1 cellular context compared by ENCODE assay signal in genomic region chr22:23801238-23801821, GRCh38.
A peak's percentile ranks its signal among the peaks of the same experiment; 100 is the strongest.
TF ChIP-seq lines count a peak whose summit lies in the region.

No MANE protein-coding gene starts in this region.

TF ChIP-seq in GM12878, 131 proteins besides CTCF, POLR2A, EP300 and RAD21:
- no peak for TF ChIP-seq CREM (IDR thresholded peaks at IDR 0.05; ENCODE audit: low read depth)
- no peak for TF ChIP-seq BMI1 (IDR thresholded peaks at IDR 0.05; ENCODE audit: borderline replicate concordance)
- no peak for TF ChIP-seq RELB (IDR thresholded peaks at IDR 0.05; ENCODE audit: low read depth)
- TF ChIP-seq PRDM15 (CRISPR knock-in tag; IDR thresholded peaks at IDR 0.05), result no peak; the same call in 1 of the 2 replicates
- TF ChIP-seq GABPA (IDR thresholded peaks at IDR 0.05; ENCODE audit: low read depth), result no peak
- TF ChIP-seq HCFC1 (IDR thresholded peaks at IDR 0.05; ENCODE audit: low read length), result no peak
- 0 out of 2 replicates have a peak, but pooled peaks have one; percentile 5 for TF ChIP-seq NBN (IDR thresholded peaks at IDR 0.05)
- TF ChIP-seq GATAD2B (conservative IDR thresholded peaks at IDR 0.05; ENCODE audit: low read depth), result peak; percentile 51; the same call in 1 of the 2 replicates
- no peak for TF ChIP-seq ZBTB11 (CRISPR knock-in tag; IDR thresholded peaks at IDR 0.05)
- 0 out of 4 replicates have a peak, but pooled peaks of 1 of the 2 experiments have one; percentile 7 for TF ChIP-seq ETV6 (conservative IDR thresholded peaks at IDR 0.05 in 1 of 2, IDR thresholded peaks at IDR 0.05 in 1 of 2; ENCODE audit: borderline replicate concordance in 1 of 2, low read depth in 1 of 2)
- 0 out of 2 replicates have a peak, but pooled peaks have one; percentile 11 for TF ChIP-seq LARP7 (IDR thresholded peaks at IDR 0.05)
- 0 out of 2 replicates have a peak, but pooled peaks have one; percentile 28 for TF ChIP-seq RCOR1 (conservative IDR thresholded peaks at IDR 0.05; ENCODE audit: low read depth, low read length)
- TF ChIP-seq ZBED1 (IDR thresholded peaks at IDR 0.05; ENCODE audit: borderline replicate concordance), result no peak
- no peak for TF ChIP-seq CBX3 (IDR thresholded peaks at IDR 0.05; ENCODE audit: borderline replicate concordance, low read depth)
- TF ChIP-seq ZNF687 (IDR thresholded peaks at IDR 0.05), result peak; percentile 96
- TF ChIP-seq ZBTB40 (IDR thresholded peaks at IDR 0.05; ENCODE audit: borderline replicate concordance), result 0 out of 2 replicates have a peak, but pooled peaks have one; percentile 9
- TF ChIP-seq RB1 (IDR thresholded peaks at IDR 0.05; ENCODE audit: borderline replicate concordance), result no peak
- TF ChIP-seq USF1 (IDR thresholded peaks at IDR 0.05; ENCODE audit: borderline replicate concordance, extremely low read length, insufficient read depth, low read depth, low read length), result peak; percentile 74
- 0 out of 4 replicates have a peak, but pooled peaks of 1 of the 2 experiments have one; percentile 7 for TF ChIP-seq IKZF2 (IDR thresholded peaks at IDR 0.05)
- no peak for TF ChIP-seq HDAC6 (IDR thresholded peaks at IDR 0.05; ENCODE audit: unreplicated experiment)
- TF ChIP-seq RAD51 (IDR thresholded peaks at IDR 0.05), result peak; percentile 65; the same call in 1 of the 2 replicates
- TF ChIP-seq SIN3A (IDR thresholded peaks at IDR 0.05; ENCODE audit: low read depth, low read length), result no peak
- no peak for TF ChIP-seq NRF1 (conservative IDR thresholded peaks at IDR 0.05; ENCODE audit: low read depth, low read length)
- TF ChIP-seq MTA2 (IDR thresholded peaks at IDR 0.05; ENCODE audit: low read depth), result no peak
- TF ChIP-seq NFIC (IDR thresholded peaks at IDR 0.05; ENCODE audit: low read depth, low read length), result 0 out of 2 replicates have a peak, but pooled peaks have one; percentile 5
- TF ChIP-seq HDGF (IDR thresholded peaks at IDR 0.05), result 0 out of 2 replicates have a peak, but pooled peaks have one; percentile 20
